In genomic region chr3:194688946-194689345, GRCh38 we compare ENCODE assay signal across 10 cellular contexts. TPM values are rescaled to one million over a fixed set of nuclear protein-coding genes. Genes with fewer than 3 reads are reported as not detected.
DNase-seq lines count a peak whose midpoint lies in the region; ATAC-seq and TF ChIP-seq lines count a peak whose summit lies in the region.
"Had no signal": no experiment of that assay in that cellular context is flagged by ENCODE, and none has a peak within 500 bp of the region (broad histone marks: within the 10 kb centered on the region; RNA-seq: fewer than 3 reads in every experiment).

No MANE protein-coding gene starts in this region.

- ATAC-seq in Right ventricle myocardium inferior = no peak
- no peak for ATAC-seq in GM21717 (IDR thresholded peaks at IDR 0.05; ENCODE audit: unreplicated experiment)

- H3K27ac ChIP-seq in right atrium auricular region (peak overlapping the region; percentile 80 to 89), uterus (peak overlapping the region; percentile 78 to 85)

- no peaks in the 10 kb centered on the region for H3K36me3 Mint-ChIP-seq in mesothelial cell of epicardium

- TF ChIP-seq CTCF in right atrium auricular region (IDR thresholded peaks at IDR 0.05) = no peak
- TF ChIP-seq CTCF in astrocyte of the cerebellum (IDR thresholded peaks at IDR 0.05; ENCODE audit: low read depth, low read length, missing control alignments) = no peak
- TF ChIP-seq CTCF in mesothelial cell of epicardium (IDR thresholded peaks at IDR 0.05; ENCODE audit: unreplicated experiment) = no peak
- no peak for TF ChIP-seq CTCF in uterus (IDR thresholded peaks at IDR 0.05)

- H3K4me3 Mint-ChIP-seq in mesothelial cell of epicardium = peak overlapping the region; percentile 87

- H3K4me1 Mint-ChIP-seq in mesothelial cell of epicardium = peaks cover 55% of the 10 kb centered on the region

- H3K27me3 Mint-ChIP-seq in mesothelial cell of epicardium (ENCODE audit: low read depth) = peaks cover 20% of the 10 kb centered on the region

- no peak for TF ChIP-seq POLR2A in uterus (IDR thresholded peaks at IDR 0.05)

- H3K27me3 ChIP-seq in right atrium auricular region = no peaks in the 10 kb centered on the region
- no peaks in the 10 kb centered on the region for H3K27me3 ChIP-seq in uterus

- H3K9me3 ChIP-seq in right atrium auricular region (no peaks in the 10 kb centered on the region), uterus (no peaks in the 10 kb centered on the region)

- H3K4me3 ChIP-seq in right atrium auricular region (peak overlapping the region in 1 of 2 donors; percentile 24), astrocyte of the cerebellum (ENCODE audit: low read depth, low read length) (peak overlapping the region; percentile 70), uterus (no peak overlapping the region)

- no peaks in the 10 kb centered on the region for H3K36me3 ChIP-seq in right atrium auricular region
- H3K36me3 ChIP-seq in uterus = no peaks in the 10 kb centered on the region

- no peaks in the 10 kb centered on the region for H3K9me3 Mint-ChIP-seq in mesothelial cell of epicardium

- H3K4me1 ChIP-seq in right atrium auricular region (peaks cover 0 to 52% of the 10 kb centered on the region in 2 donors), uterus (no peaks in the 10 kb centered on the region)

- in situ Hi-C loops in astrocyte of the cerebellum (cut with HindIII; ENCODE audit: low sequenced_read_pairs) = no loop called here

- peak overlapping the region; percentile 93 for H3K27ac Mint-ChIP-seq in mesothelial cell of epicardium

- intact Hi-C loops in Right ventricle myocardium inferior (cut with DNase I) (loop anchor here (2.0 to 10.0 kb wide), 6 partner anchors 84 to 313 kb away; no protein-coding TSS in a partner anchor), uterus (cut with DNase I; ENCODE audit: low total_unique reads) (no loop called here)

- DNase-seq in right atrium auricular region (ENCODE audit: low spot score) (no peak), Right ventricle myocardium inferior (ENCODE audit: missing footprints) (no peak), astrocyte of the cerebellum (ENCODE audit: low read depth) (no peak), mesothelial cell of epicardium (ENCODE audit: low spot score in 2 of 2, unreplicated experiment in 2 of 2) (no peak), uterus (no peak), putamen (ENCODE audit: low spot score) (no peak)
- DNase-seq in activated naive CD4-positive, alpha-beta T cell treated with anti-CD3 and anti-CD28 coated beads, Interleukin-2, amount 50 U/mL, for 16 hours = no peak
- DNase-seq: activated CD4-positive, alpha-beta T cell treated with anti-CD3 and anti-CD28 coated beads for 4 hours; effector CD4-positive, alpha-beta T cell had no signal

RNA-seq across cellular contexts. Expression of gene FAM43A, which starts 3.3 kb away (rescaled TPM):
- total RNA-seq in right atrium auricular region (10 to 100 TPM; 10.9 to 12.5 TPM), Right ventricle myocardium inferior (15.7 TPM), mesothelial cell of epicardium (10.5 to 11.3 TPM (median 11.0 TPM) in 3 replicates), uterus (10 to 100 TPM; 12.9 to 25.2 (median 19.3) TPM)

RNA-seq across cellular contexts. Expression of gene LSG1, which starts 17.0 kb away (rescaled TPM):
- total RNA-seq in right atrium auricular region = 10 to 100 TPM; 15.1 to 20.5 TPM
- total RNA-seq in Right ventricle myocardium inferior = 20.9 TPM
- total RNA-seq in mesothelial cell of epicardium = 48.1 to 48.9 TPM (median 48.2 TPM) in 3 replicates
- 10 to 100 TPM in 3 of 4 donors, 1 to 10 TPM in 1; 7.9 to 58.1 (median 45.0) TPM for total RNA-seq in uterus

RNA-seq across cellular contexts. Expression of gene TMEM44, which starts 55.7 kb away (rescaled TPM):
- total RNA-seq in right atrium auricular region = 1 to 10 TPM; 5.9 to 6.4 TPM
- 6.1 TPM for total RNA-seq in Right ventricle myocardium inferior
- total RNA-seq in mesothelial cell of epicardium = 25.6 to 27.9 TPM (median 26.8 TPM) in 3 replicates
- total RNA-seq in uterus = 10 to 100 TPM in 3 of 4 donors, 1 to 10 TPM in 1; 6.5 to 24.5 (median 19.5) TPM
